ENCODE assay signal across 8 cellular contexts in genomic region chr10:89207801-89208551, GRCh38. TPM values are rescaled to one million over a fixed set of nuclear protein-coding genes. Genes with fewer than 3 reads are reported as not detected.
DNase-seq lines count a peak whose midpoint lies in the region; ATAC-seq and TF ChIP-seq lines count a peak whose summit lies in the region.

No MANE protein-coding gene starts in this region.

- H3K27ac Mint-ChIP-seq in CD14-positive monocyte = no peak overlapping the region

- H3K27me3 ChIP-seq in neutrophil = peaks cover 92% of the 10 kb centered on the region

- TF ChIP-seq CTCF in CD14-positive monocyte (IDR thresholded peaks at IDR 0.05) = no peak
- TF ChIP-seq CTCF in neutrophil (IDR thresholded peaks at IDR 0.05) = no peak

- H3K36me3 Mint-ChIP-seq in CD14-positive monocyte = peaks cover 6 to 10% of the 10 kb centered on the region in 2 donors

- H3K9me3 ChIP-seq in neutrophil = no peaks in the 10 kb centered on the region

- H3K4me1 ChIP-seq in neutrophil (ENCODE audit: control insufficient read depth in 1 of 2, insufficient read depth in 1 of 2, low read depth in 1 of 2, low read length in 1 of 2) = peaks cover 23 to 24% of the 10 kb centered on the region in 2 experiments

- no peaks in the 10 kb centered on the region for H3K36me3 ChIP-seq in neutrophil

- H3K9me3 Mint-ChIP-seq in CD14-positive monocyte = peaks cover 0 to 14% (median 5%) of the 10 kb centered on the region in 7 donors

- ATAC-seq in HG03045 (IDR thresholded peaks at IDR 0.05; ENCODE audit: unreplicated experiment) = peak; percentile 36
- peak; percentile 81 for ATAC-seq in Right ventricle myocardium superior (ENCODE audit: poor library complexity)
- ATAC-seq in HG02885 (IDR thresholded peaks at IDR 0.05; ENCODE audit: poor library complexity, unreplicated experiment) = no peak

- intact Hi-C loops in CD14-positive monocyte (cut with micrococcal nuclease) = no loop called here
- intact Hi-C loops in Right ventricle myocardium superior (cut with DNase I) = no loop called here

- H3K4me3 ChIP-seq in neutrophil (ENCODE audit: low read depth in 1 of 2, low read length in 1 of 2) = peak overlapping the region; percentile 61 to 65

- H3K27me3 Mint-ChIP-seq in CD14-positive monocyte (ENCODE audit: low read depth in 3 of 3) = peaks cover 19 to 46% (median 24%) of the 10 kb centered on the region in 3 donors

- no peak overlapping the region for H3K27ac ChIP-seq in neutrophil

- DNase-seq in CD14-positive monocyte (ENCODE audit: low spot score) = peak; percentile 44
- DNase-seq in activated effector memory CD4-positive, alpha-beta T cell treated with anti-CD3 and anti-CD28 coated beads, Interleukin-2, amount 50 U/mL, for 16 hours = peak; percentile 68
- peak; percentile 76 for DNase-seq in Right ventricle myocardium superior
- DNase-seq in NCI-H1436 treated with DMSO at 0.1 percent for 48 hours (lab: John Stamatoyannopoulos, UW) = no peak
- no peak for DNase-seq in SKM-1 treated with dmso at 0.1 percent for 144 hours (lab: John Stamatoyannopoulos, UW; ENCODE audit: unreplicated experiment)

- H3K4me3 Mint-ChIP-seq in CD14-positive monocyte = peak overlapping the region; percentile 77 to 94

- peaks cover 24% of the 10 kb centered on the region for H3K4me1 Mint-ChIP-seq in CD14-positive monocyte

RNA-seq across cellular contexts. Expression of gene CH25H, which starts 0.9 kb away (rescaled TPM):
- under 1 TPM in 1 of 2 donors, not detected in 1; 0.09 TPM for polyA plus RNA-seq in CD14-positive monocyte
- 0.22 TPM for total RNA-seq in Right ventricle myocardium superior

RNA-seq across cellular contexts. Expression of gene LIPA, which starts 43.6 kb away (rescaled TPM):
- polyA plus RNA-seq in CD14-positive monocyte = 100 to 1,000 TPM; 289 to 353 TPM
- total RNA-seq in Right ventricle myocardium superior = 18.0 TPM

Comparison
In these comparisons a context has a peak if more than half of its experiments do, and no peak if none do; other contexts are left out.
1. DNase-seq: peak in CD14-positive monocyte (single experiment), activated effector memory CD4-positive, alpha-beta T cell treated with anti-CD3 and anti-CD28 coated beads, Interleukin-2, amount 50 U/mL, for 16 hours (single experiment) and Right ventricle myocardium superior (single experiment); none in NCI-H1436 treated with DMSO at 0.1 percent for 48 hours (single experiment) and SKM-1 treated with dmso at 0.1 percent for 144 hours (single experiment).